ENCODE assay signal across 23 cellular contexts in genomic region chr2:207720517-207721187, GRCh38. TPM values are rescaled to one million over a fixed set of nuclear protein-coding genes. Genes with fewer than 3 reads are reported as not detected.
DNase-seq lines count a peak whose midpoint lies in the region; ATAC-seq and TF ChIP-seq lines count a peak whose summit lies in the region.
"Had no signal": no experiment of that assay in that cellular context is flagged by ENCODE, and none has a peak within 500 bp of the region (broad histone marks: within the 10 kb centered on the region; RNA-seq: fewer than 3 reads in every experiment).

No MANE protein-coding gene starts in this region.

- CTCF ChIA-PET in activated naive CD4-positive, alpha-beta T cell treated with anti-CD3 and anti-CD28 coated beads, Interleukin-2, amount 10 ng/mL, durations not matched to agents 7 days and 5 days (lab: Charles Lee), result interaction anchor here (1.3 kb wide), 1 partner anchor 95 kb away, joined by 5 read pairs; the partner anchor contains the start of gene METTL21A

- peaks cover 2% of the 10 kb centered on the region for H3K36me3 Mint-ChIP-seq in activated naive CD4-positive, alpha-beta T cell treated with anti-CD3 and anti-CD28 coated beads, Interleukin-2, amount 50 U/mL, for 24 hours
- H3K36me3 Mint-ChIP-seq in activated naive CD4-positive, alpha-beta T cell treated with anti-CD3 and anti-CD28 coated beads, Interleukin-2, amount 10 ng/mL, durations not matched to agents 7 days and 5 days, result no peaks in the 10 kb centered on the region

- ATAC-seq in RWPE2 (ENCODE audit: low read depth) (peak; percentile 35), left lobe of liver (peak; percentile 25), upper lobe of right lung (peak; percentile 79)
- ATAC-seq: psoas muscle, SK-N-SH treated with all-trans-retinoic acid at 6 μM for 48 hours had no signal

- H3K4me1 Mint-ChIP-seq in activated naive CD4-positive, alpha-beta T cell treated with anti-CD3 and anti-CD28 coated beads, Interleukin-2, amount 50 U/mL, for 24 hours, result peaks cover 59% of the 10 kb centered on the region
- peaks cover 6% of the 10 kb centered on the region for H3K4me1 Mint-ChIP-seq in activated naive CD4-positive, alpha-beta T cell treated with anti-CD3 and anti-CD28 coated beads, Interleukin-2, amount 10 ng/mL, durations not matched to agents 7 days and 5 days

- H3K4me3 Mint-ChIP-seq in activated naive CD4-positive, alpha-beta T cell treated with anti-CD3 and anti-CD28 coated beads, Interleukin-2, amount 50 U/mL, for 24 hours, result no peak overlapping the region
- no peak overlapping the region for H3K4me3 Mint-ChIP-seq in activated naive CD4-positive, alpha-beta T cell treated with anti-CD3 and anti-CD28 coated beads, Interleukin-2, amount 10 ng/mL, durations not matched to agents 7 days and 5 days
- H3K4me3 Mint-ChIP-seq: activated CD4-positive, alpha-beta T cell treated with anti-CD3 and anti-CD28 coated beads, Interleukin-2, amount 10 ng/mL, durations not matched to agents 24 days and 14 days; H9; neural progenitor cell; T-helper 2 cell treated with Interferon-gamma antibody and Interleukin-4, amounts not matched to agents 5 μg/mL and 100 μg/mL, for 36 hours had no signal

- no peaks in the 10 kb centered on the region for H3K9me3 Mint-ChIP-seq in activated naive CD4-positive, alpha-beta T cell treated with anti-CD3 and anti-CD28 coated beads, Interleukin-2, amount 50 U/mL, for 24 hours
- no peaks in the 10 kb centered on the region for H3K9me3 Mint-ChIP-seq in activated naive CD4-positive, alpha-beta T cell treated with anti-CD3 and anti-CD28 coated beads, Interleukin-2, amount 10 ng/mL, durations not matched to agents 7 days and 5 days
- H3K9me3 Mint-ChIP-seq: activated CD4-positive, alpha-beta T cell treated with anti-CD3 and anti-CD28 coated beads, Interleukin-2, amount 10 ng/mL, durations not matched to agents 24 days and 14 days; H9; neural progenitor cell; T-helper 2 cell treated with Interferon-gamma antibody and Interleukin-4, amounts not matched to agents 5 μg/mL and 100 μg/mL, for 36 hours had no signal

- peak overlapping the region; percentile 76 for H3K27ac ChIP-seq in RWPE2 (ENCODE audit: poor library complexity, severe bottlenecking)
- H3K27ac ChIP-seq in upper lobe of right lung, result no peak overlapping the region
- no peak overlapping the region for H3K27ac ChIP-seq in stomach
- H3K27ac ChIP-seq: BLaER1 treated with 17β-estradiol and CSF1 and Interleukin-3, amounts not matched to agents 10 nM and 100 nM; neural progenitor cell; psoas muscle had no signal

- TF ChIP-seq CTCF in RWPE2 (IDR thresholded peaks at IDR 0.05; ENCODE audit: poor library complexity, severe bottlenecking) (no peak), upper lobe of right lung (IDR thresholded peaks at IDR 0.05) (no peak), stomach (IDR thresholded peaks at IDR 0.05) (no peak)

- no peaks in the 10 kb centered on the region for H3K27me3 Mint-ChIP-seq in activated naive CD4-positive, alpha-beta T cell treated with anti-CD3 and anti-CD28 coated beads, Interleukin-2, amount 50 U/mL, for 24 hours
- H3K27me3 Mint-ChIP-seq in activated naive CD4-positive, alpha-beta T cell treated with anti-CD3 and anti-CD28 coated beads, Interleukin-2, amount 10 ng/mL, durations not matched to agents 7 days and 5 days, result no peaks in the 10 kb centered on the region
- H3K27me3 Mint-ChIP-seq: activated CD4-positive, alpha-beta T cell treated with anti-CD3 and anti-CD28 coated beads, Interleukin-2, amount 10 ng/mL, durations not matched to agents 24 days and 14 days had no signal

- intact Hi-C loops in upper lobe of right lung (cut with DNase I) (no loop called here), stomach (cut with DNase I; ENCODE audit: low total_unique reads) (no loop called here)

- DNase-seq in activated naive CD4-positive, alpha-beta T cell treated with anti-CD3 and anti-CD28 coated beads, Interleukin-2, amount 10 ng/mL, durations not matched to agents 7 days and 5 days, result no peak
- DNase-seq in RWPE2 (ENCODE audit: low spot score), result no peak
- DNase-seq in left lobe of liver (ENCODE audit: low spot score), result no peak
- no peak for DNase-seq in upper lobe of right lung
- DNase-seq in A172 (ENCODE audit: low spot score), result no peak
- no peak for DNase-seq in stomach
- DNase-seq in GM19238 (ENCODE audit: insufficient read length, low spot score), result no peak
- DNase-seq: activated CD4-positive, alpha-beta T cell treated with anti-CD3 and anti-CD28 coated beads, Interleukin-2, amount 10 ng/mL, durations not matched to agents 24 days and 14 days; activated naive CD4-positive, alpha-beta T cell; activated T-cell treated with anti-CD3 and anti-CD28 coated beads, Interleukin-2, amount 50 U/mL, for 48 hours; COR-L47; DND-41; effector memory CD4-positive, alpha-beta T cell; foreskin melanocyte; H9; NCI-H1105; NCI-H2029 treated with DMSO at 0.1 percent for 48 hours; psoas muscle had no signal

- 48 to 78% (median 60%) methylated on average over 6 of the region's 6 CpGs for WGBS in stomach, 5 donors

- H3K27ac Mint-ChIP-seq in activated naive CD4-positive, alpha-beta T cell treated with anti-CD3 and anti-CD28 coated beads, Interleukin-2, amount 50 U/mL, for 24 hours, result peak overlapping the region; percentile 3
- no peak overlapping the region for H3K27ac Mint-ChIP-seq in activated naive CD4-positive, alpha-beta T cell treated with anti-CD3 and anti-CD28 coated beads, Interleukin-2, amount 10 ng/mL, durations not matched to agents 7 days and 5 days
- H3K27ac Mint-ChIP-seq: activated CD4-positive, alpha-beta T cell treated with anti-CD3 and anti-CD28 coated beads, Interleukin-2, amount 10 ng/mL, durations not matched to agents 24 days and 14 days; neural progenitor cell; T-helper 2 cell treated with Interferon-gamma antibody and Interleukin-4, amounts not matched to agents 5 μg/mL and 100 μg/mL, for 36 hours had no signal

- H3K4me3 ChIP-seq in RWPE2 (ENCODE audit: severe bottlenecking) (no peak overlapping the region), upper lobe of right lung (no peak overlapping the region), stomach (no peak overlapping the region)
- H3K4me3 ChIP-seq: BLaER1 treated with 17β-estradiol and CSF1 and Interleukin-3, amounts not matched to agents 10 nM and 100 nM; neural progenitor cell; psoas muscle had no signal

- H3K9me3 ChIP-seq in RWPE2 (ENCODE audit: severe bottlenecking) (no peaks in the 10 kb centered on the region), upper lobe of right lung (no peaks in the 10 kb centered on the region), stomach (no peaks in the 10 kb centered on the region)
- H3K9me3 ChIP-seq: BLaER1 treated with 17β-estradiol and CSF1 and Interleukin-3, amounts not matched to agents 10 nM and 100 nM; psoas muscle had no signal

- H3K4me1 ChIP-seq in RWPE2 (ENCODE audit: insufficient read depth, poor library complexity, severe bottlenecking) (peaks cover 48% of the 10 kb centered on the region), upper lobe of right lung (peaks cover 4% of the 10 kb centered on the region), stomach (peaks cover 0 to 44% (median 22%) of the 10 kb centered on the region in 4 donors)
- H3K4me1 ChIP-seq: BLaER1 treated with 17β-estradiol and CSF1 and Interleukin-3, amounts not matched to agents 10 nM and 100 nM; psoas muscle had no signal

- H3K27me3 ChIP-seq in RWPE2 (ENCODE audit: insufficient read depth, poor library complexity, severe bottlenecking) (no peaks in the 10 kb centered on the region), upper lobe of right lung (no peaks in the 10 kb centered on the region), stomach (no peaks in the 10 kb centered on the region)
- H3K27me3 ChIP-seq: BLaER1 treated with 17β-estradiol and CSF1 and Interleukin-3, amounts not matched to agents 10 nM and 100 nM; neural progenitor cell had no signal

- TF ChIP-seq POLR2A in stomach (IDR thresholded peaks at IDR 0.05), result no peak

- no peak for TF ChIP-seq EP300 in stomach (IDR thresholded peaks at IDR 0.05)

- peaks cover 1% of the 10 kb centered on the region; the same call in 1 of the 2 replicates for H3K36me3 ChIP-seq in RWPE2 (ENCODE audit: low read depth)
- peaks cover 4% of the 10 kb centered on the region for H3K36me3 ChIP-seq in upper lobe of right lung
- peaks cover 0 to 4% (median 2%) of the 10 kb centered on the region in 4 donors for H3K36me3 ChIP-seq in stomach

RNA-seq across cellular contexts. Expression of gene CCNYL1, which starts 9.2 kb away (rescaled TPM):
- total RNA-seq in left lobe of liver (9.2 TPM), upper lobe of right lung (25.7 TPM), stomach (10 to 100 TPM; 11.1 to 29.8 (median 16.1) TPM)
- 4.9 and 5.5 TPM in 2 replicates for total RNA-seq in A172 (2014; rRNA removed; shearing (Covaris generic))
- 10 to 100 TPM in 2 of 3 donors, 1 to 10 TPM in 1; 4.2 to 11.3 (median 10.2) TPM for polyA plus RNA-seq in stomach

RNA-seq across cellular contexts. Expression of gene FZD5, which starts 49.1 kb away (rescaled TPM):
- total RNA-seq in left lobe of liver, result 32.9 TPM
- total RNA-seq in upper lobe of right lung, result 42.5 TPM
- 6.5 and 7.0 TPM in 2 replicates for total RNA-seq in A172 (2014; rRNA removed; shearing (Covaris generic))
- 10 to 100 TPM; 13.4 to 62.0 (median 30.7) TPM for total RNA-seq in stomach
- 1 to 10 TPM; 2.3 to 4.8 (median 2.7) TPM for polyA plus RNA-seq in stomach

Comparison
In these comparisons a context has a peak if more than half of its experiments do, and no peak if none do; other contexts are left out.
1. ATAC-seq: peak in every context shown above with its lines; median percentile 79 in upper lobe of right lung; 35 in RWPE2; 25 in left lobe of liver.